Comparison of ENCODE assay signal across 6 cellular contexts in genomic region chr10:44089671-44090070, GRCh38.
"Had no signal": no experiment of that assay in that cellular context is flagged by ENCODE, and none has a peak within 500 bp of the region (broad histone marks: within the 10 kb centered on the region; RNA-seq: fewer than 3 reads in every experiment).

No MANE protein-coding gene starts in this region.

- H3K27ac Mint-ChIP-seq: IgD-negative memory B cell had no signal

- H3K27me3 Mint-ChIP-seq: IgD-negative memory B cell had no signal

- H3K36me3 Mint-ChIP-seq: IgD-negative memory B cell had no signal

- H3K4me3 Mint-ChIP-seq: IgD-negative memory B cell had no signal

- H3K4me1 Mint-ChIP-seq: IgD-negative memory B cell had no signal

- H3K27ac ChIP-seq: HL-60 had no signal

- DNase-seq: IMR-90, KBM-7 had no signal

- ATAC-seq: HepG2, K562 had no signal

- H3K4me3 ChIP-seq: K562 had no signal
